ENCODE assay signal across 13 cellular contexts in the genomic region with DNA sequence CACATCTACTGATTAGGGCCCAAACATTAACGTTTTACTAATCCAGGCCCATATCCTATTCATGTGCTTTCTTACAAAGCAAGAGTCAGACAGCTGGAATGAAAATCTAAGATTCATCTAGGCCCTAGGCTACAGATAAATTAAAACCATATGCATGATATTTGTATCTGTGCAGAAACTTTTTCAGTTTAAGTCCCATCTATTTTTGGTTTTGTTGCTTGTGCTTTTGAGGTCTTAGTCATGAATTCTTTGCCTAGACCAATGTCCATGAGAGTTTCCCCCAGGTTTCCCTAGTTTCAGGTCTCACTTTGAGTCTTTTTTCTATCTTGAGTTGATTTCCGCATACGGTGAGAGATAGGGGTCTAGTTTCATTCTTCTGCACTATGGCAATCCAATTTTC. TPM values are rescaled to one million over a fixed set of nuclear protein-coding genes. Genes with fewer than 3 reads are reported as not detected.
DNase-seq lines count a peak whose midpoint lies in the region; ATAC-seq and TF ChIP-seq lines count a peak whose summit lies in the region.
"Had no signal": no experiment of that assay in that cellular context is flagged by ENCODE, and none has a peak within 500 bp of the region (broad histone marks: within the 10 kb centered on the region; RNA-seq: fewer than 3 reads in every experiment).

No MANE protein-coding gene starts in this region.

- H3K27me3 Mint-ChIP-seq in activated B cell treated with CpG ODN at 0.5 μM for 24 hours (no peaks in the 10 kb centered on the region), immature natural killer cell (ENCODE audit: low read depth in 3 of 3) (peaks cover 0 to 1% (median 0%) of the 10 kb centered on the region in 3 donors)

- DNase-seq in AG08396 (ENCODE audit: low spot score) = peak; percentile 29
- peak; percentile 64 for DNase-seq in GM04504 (ENCODE audit: low read depth)
- no peak for DNase-seq in activated B cell treated with CpG ODN at 0.5 μM for 24 hours
- no peak for DNase-seq in immature natural killer cell
- no peak for DNase-seq in stimulated activated CD4-positive, alpha-beta T cell treated with anti-CD3 and anti-CD28 coated beads, Interleukin-4, amount 100 ng/mL, for 4 hours
- DNase-seq in RPMI8226 = no peak
- DNase-seq in substantia nigra (lab: John Stamatoyannopoulos, UW) = no peak
- no peak for DNase-seq in SHP77 treated with DMSO at 0.1 percent for 48 hours (lab: John Stamatoyannopoulos, UW)
- DNase-seq: NCI-H2171, Peyer's patch, right cardiac atrium, transverse colon, WERI-Rb-1 had no signal

- ATAC-seq in activated B cell treated with CpG ODN at 0.5 μM for 24 hours (ENCODE audit: low read depth) = no peak
- ATAC-seq: right cardiac atrium had no signal

- H3K4me1 Mint-ChIP-seq in activated B cell treated with CpG ODN at 0.5 μM for 24 hours = peaks cover 66% of the 10 kb centered on the region
- peaks cover 71 to 90% of the 10 kb centered on the region in 2 donors for H3K4me1 Mint-ChIP-seq in immature natural killer cell

- TF ChIP-seq CTCF in activated B cell treated with CpG ODN at 0.5 μM for 24 hours (IDR thresholded peaks at IDR 0.05) = no peak

- POLR2A ChIA-PET in activated B cell treated with CpG ODN at 0.5 μM for 24 hours (lab: Charles Lee) = interaction anchor here (1.6 to 2.6 kb wide), 2 partner anchors 20 to 117 kb away, joined by 5 to 8 read pairs; a partner anchor contains a TSS

- intact Hi-C loops in activated B cell treated with CpG ODN at 0.5 μM for 24 hours (cut with micrococcal nuclease) = no loop called here

- H3K9me3 Mint-ChIP-seq in activated B cell treated with CpG ODN at 0.5 μM for 24 hours (no peaks in the 10 kb centered on the region), immature natural killer cell (no peaks in the 10 kb centered on the region)

- H3K36me3 Mint-ChIP-seq in activated B cell treated with CpG ODN at 0.5 μM for 24 hours (ENCODE audit: low read depth) (peaks cover 40% of the 10 kb centered on the region), immature natural killer cell (no peaks in the 10 kb centered on the region)

- no peak overlapping the region for H3K4me3 Mint-ChIP-seq in activated B cell treated with CpG ODN at 0.5 μM for 24 hours
- peak overlapping the region in 1 of 5 donors; percentile 30 for H3K4me3 Mint-ChIP-seq in immature natural killer cell

- H3K27ac Mint-ChIP-seq in activated B cell treated with CpG ODN at 0.5 μM for 24 hours (peak overlapping the region; percentile 68), immature natural killer cell (peak overlapping the region in 5 of 6 donors; percentile 49 to 85 (median 62))

- CTCF ChIA-PET in activated B cell treated with CpG ODN at 0.5 μM for 24 hours (lab: Charles Lee) = interaction anchor here (1.4 kb wide), 1 partner anchor 20 kb away, joined by 3 read pairs; a partner anchor contains a TSS

- H3K27ac ChIP-seq in substantia nigra (ENCODE audit: low read depth, low read length, poor library complexity, severe bottlenecking) = no peak overlapping the region
- H3K27ac ChIP-seq: Peyer's patch, transverse colon, WERI-Rb-1 had no signal

RNA-seq across cellular contexts. Expression of a gene that starts 20.2 kb away (rescaled TPM):
- 89.4 and 99.3 TPM in 2 replicates for total RNA-seq in activated B cell treated with CpG ODN at 0.5 μM for 24 hours
- 1 to 10 TPM; 3.0 to 8.4 (median 3.8) TPM for polyA plus RNA-seq in immature natural killer cell

RNA-seq across cellular contexts. Expression of a gene that starts 47.3 kb away (rescaled TPM):
- 39.8 and 41.2 TPM in 2 replicates for total RNA-seq in activated B cell treated with CpG ODN at 0.5 μM for 24 hours
- 10 to 100 TPM; 46.6 to 61.8 (median 52.8) TPM for polyA plus RNA-seq in immature natural killer cell

RNA-seq across cellular contexts. Expression of a gene that starts 47.6 kb away (rescaled TPM):
- total RNA-seq in activated B cell treated with CpG ODN at 0.5 μM for 24 hours = 7.5 and 8.1 TPM in 2 replicates
- 1 to 10 TPM; 2.9 to 3.7 (median 3.1) TPM for polyA plus RNA-seq in immature natural killer cell

Comparison
In these comparisons a context has a peak if more than half of its experiments do, and no peak if none do; other contexts are left out.
1. DNase-seq: peak in AG08396 (single experiment) and GM04504 (single experiment); none in activated B cell treated with CpG ODN at 0.5 μM for 24 hours (single experiment), immature natural killer cell (0 of 3), stimulated activated CD4-positive, alpha-beta T cell treated with anti-CD3 and anti-CD28 coated beads, Interleukin-4, amount 100 ng/mL, for 4 hours (0 of 2), RPMI8226 (single experiment), substantia nigra (0 of 49) and SHP77 treated with DMSO at 0.1 percent for 48 hours (single experiment).